Comparison of ENCODE assay signal across 1 cellular context in genomic region chr10:10315989-10316388, GRCh38.
TF ChIP-seq lines count a peak whose summit lies in the region.

No MANE protein-coding gene starts in this region.

TF ChIP-seq in WTC11, 78 proteins besides CTCF, POLR2A, EP300 and RAD21 (continued from another document):
- TF ChIP-seq PRDM15 (CRISPR knock-in tag; IDR thresholded peaks at IDR 0.05) (no peak), ZNF121 (CRISPR knock-in tag; IDR thresholded peaks at IDR 0.05) (no peak), NR3C1 (CRISPR knock-in tag; conservative IDR thresholded peaks at IDR 0.05; ENCODE audit: low read depth) (no peak), ELF4 (CRISPR knock-in tag; IDR thresholded peaks at IDR 0.05; ENCODE audit: low read depth) (no peak), TCF7 (CRISPR knock-in tag; IDR thresholded peaks at IDR 0.05; ENCODE audit: low read depth) (no peak), CREM (CRISPR knock-in tag; IDR thresholded peaks at IDR 0.05) (no peak), KAT7 (CRISPR knock-in tag; IDR thresholded peaks at IDR 0.05; ENCODE audit: borderline replicate concordance) (no peak), ZNF263 (CRISPR knock-in tag; IDR thresholded peaks at IDR 0.05; ENCODE audit: low read depth) (no peak)
- TF ChIP-seq, protein P1, sequence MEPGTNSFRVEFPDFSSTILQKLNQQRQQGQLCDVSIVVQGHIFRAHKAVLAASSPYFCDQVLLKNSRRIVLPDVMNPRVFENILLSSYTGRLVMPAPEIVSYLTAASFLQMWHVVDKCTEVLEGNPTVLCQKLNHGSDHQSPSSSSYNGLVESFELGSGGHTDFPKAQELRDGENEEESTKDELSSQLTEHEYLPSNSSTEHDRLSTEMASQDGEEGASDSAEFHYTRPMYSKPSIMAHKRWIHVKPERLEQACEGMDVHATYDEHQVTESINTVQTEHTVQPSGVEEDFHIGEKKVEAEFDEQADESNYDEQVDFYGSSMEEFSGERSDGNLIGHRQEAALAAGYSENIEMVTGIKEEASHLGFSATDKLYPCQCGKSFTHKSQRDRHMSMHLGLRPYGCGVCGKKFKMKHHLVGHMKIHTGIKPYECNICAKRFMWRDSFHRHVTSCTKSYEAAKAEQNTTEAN (CRISPR knock-in tag; IDR thresholded peaks at IDR 0.05): no peak
- TF ChIP-seq, protein P2, sequence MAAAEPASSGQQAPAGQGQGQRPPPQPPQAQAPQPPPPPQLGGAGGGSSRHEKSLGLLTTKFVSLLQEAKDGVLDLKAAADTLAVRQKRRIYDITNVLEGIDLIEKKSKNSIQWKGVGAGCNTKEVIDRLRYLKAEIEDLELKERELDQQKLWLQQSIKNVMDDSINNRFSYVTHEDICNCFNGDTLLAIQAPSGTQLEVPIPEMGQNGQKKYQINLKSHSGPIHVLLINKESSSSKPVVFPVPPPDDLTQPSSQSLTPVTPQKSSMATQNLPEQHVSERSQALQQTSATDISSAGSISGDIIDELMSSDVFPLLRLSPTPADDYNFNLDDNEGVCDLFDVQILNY (CRISPR knock-in tag; IDR thresholded peaks at IDR 0.05): no peak
- TF ChIP-seq, protein P3, sequence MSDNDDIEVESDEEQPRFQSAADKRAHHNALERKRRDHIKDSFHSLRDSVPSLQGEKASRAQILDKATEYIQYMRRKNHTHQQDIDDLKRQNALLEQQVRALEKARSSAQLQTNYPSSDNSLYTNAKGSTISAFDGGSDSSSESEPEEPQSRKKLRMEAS (CRISPR knock-in tag; IDR thresholded peaks at IDR 0.05): no peak
- TF ChIP-seq, protein P4, sequence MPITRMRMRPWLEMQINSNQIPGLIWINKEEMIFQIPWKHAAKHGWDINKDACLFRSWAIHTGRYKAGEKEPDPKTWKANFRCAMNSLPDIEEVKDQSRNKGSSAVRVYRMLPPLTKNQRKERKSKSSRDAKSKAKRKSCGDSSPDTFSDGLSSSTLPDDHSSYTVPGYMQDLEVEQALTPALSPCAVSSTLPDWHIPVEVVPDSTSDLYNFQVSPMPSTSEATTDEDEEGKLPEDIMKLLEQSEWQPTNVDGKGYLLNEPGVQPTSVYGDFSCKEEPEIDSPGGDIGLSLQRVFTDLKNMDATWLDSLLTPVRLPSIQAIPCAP (CRISPR knock-in tag; IDR thresholded peaks at IDR 0.05): no peak
- TF ChIP-seq, protein P5, sequence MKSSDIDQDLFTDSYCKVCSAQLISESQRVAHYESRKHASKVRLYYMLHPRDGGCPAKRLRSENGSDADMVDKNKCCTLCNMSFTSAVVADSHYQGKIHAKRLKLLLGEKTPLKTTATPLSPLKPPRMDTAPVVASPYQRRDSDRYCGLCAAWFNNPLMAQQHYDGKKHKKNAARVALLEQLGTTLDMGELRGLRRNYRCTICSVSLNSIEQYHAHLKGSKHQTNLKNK (CRISPR knock-in tag; IDR thresholded peaks at IDR 0.05): no peak
TF ChIP-seq in WTC11: peak in this region for 0.
